In genomic region chr14:64758711-64759554, GRCh38 we compare ENCODE assay signal across 8 cellular contexts. TPM values are rescaled to one million over a fixed set of nuclear protein-coding genes. Genes with fewer than 3 reads are reported as not detected.
DNase-seq lines count a peak whose midpoint lies in the region; ATAC-seq and TF ChIP-seq lines count a peak whose summit lies in the region.

No MANE protein-coding gene starts in this region.

- H3K9me2 ChIP-seq in GM23248 (ENCODE audit: insufficient read depth), result no peaks in the 10 kb centered on the region
- no peaks in the 10 kb centered on the region for H3K9me2 ChIP-seq in SK-N-SH

- no peak; a peak in 1 of 4 replicates for TF ChIP-seq EP300 in SK-N-SH (IDR thresholded peaks at IDR 0.05; ENCODE audit: borderline replicate concordance in 1 of 2, low read depth in 1 of 2, low read length in 1 of 2)

- H3K27ac ChIP-seq in GM23248, result no peak overlapping the region
- peak overlapping the region; percentile 59 to 65 for H3K27ac ChIP-seq in SK-N-SH (ENCODE audit: low read depth in 2 of 2, low read length in 1 of 2)
- peak overlapping the region; percentile 99 for H3K27ac ChIP-seq in foreskin keratinocyte
- H3K27ac ChIP-seq in skeletal muscle tissue (ENCODE audit: low read depth, low read length), result peak overlapping the region; percentile 29

- no peak overlapping the region for H3K9ac ChIP-seq in GM23248
- H3K9ac ChIP-seq in SK-N-SH, result peak overlapping the region; percentile 1; the same call in 1 of the 2 replicates
- H3K9ac ChIP-seq in skeletal muscle tissue (ENCODE audit: low read depth in 1 of 3, low read length in 3 of 3), result peak overlapping the region in 2 of 3 donors; percentile 7 to 58

- TF ChIP-seq CTCF in SK-N-SH (IDR thresholded peaks at IDR 0.05) (no peak), foreskin keratinocyte (conservative IDR thresholded peaks at IDR 0.05) (no peak)

- H3K36me3 ChIP-seq in GM23248 (ENCODE audit: low read depth) (no peaks in the 10 kb centered on the region), SK-N-SH (replicated peaks in 1 of 2; ENCODE audit: control insufficient read depth in 1 of 2, insufficient read depth in 2 of 2, low read length in 1 of 2) (no peaks in the 10 kb centered on the region), skeletal muscle tissue (ENCODE audit: control insufficient read depth in 3 of 3, insufficient read depth in 3 of 3, low read length in 3 of 3) (peaks cover 7 to 22% (median 9%) of the 10 kb centered on the region in 3 donors)

- H2AFZ ChIP-seq in GM23248, result no peak overlapping the region
- H2AFZ ChIP-seq in SK-N-SH (ENCODE audit: low read depth), result no peak overlapping the region

- CTCF ChIA-PET in SK-N-SH (lab: Yijun Ruan, JAX), result interaction anchor here (0.7 to 5.0 kb wide), 16 partner anchors 8 to 132 kb away, joined by 3 to 33 read pairs (median 4); no protein-coding TSS in a partner anchor

- H3K27me3 ChIP-seq in GM23248 (replicated peaks; ENCODE audit: insufficient read depth), result no peaks in the 10 kb centered on the region
- H3K27me3 ChIP-seq in SK-N-SH (ENCODE audit: insufficient read depth), result no peaks in the 10 kb centered on the region
- no peaks in the 10 kb centered on the region for H3K27me3 ChIP-seq in foreskin keratinocyte
- H3K27me3 ChIP-seq in skeletal muscle tissue (ENCODE audit: control insufficient read depth in 3 of 3, insufficient read depth in 3 of 3, low read length in 3 of 3), result no peaks in the 10 kb centered on the region

- POLR2A ChIA-PET in SK-N-SH (lab: Yijun Ruan, JAX), result interaction anchor here (1.0 kb wide), 1 partner anchor 55 kb away, joined by 4 read pairs; the partner anchor contains the start of gene PLEKHG3

- in situ Hi-C loops in GM23248 (cut with MboI), result no loop called here

- H3K4me2 ChIP-seq in GM23248 (ENCODE audit: unreplicated experiment), result peak overlapping the region; percentile 50
- H3K4me2 ChIP-seq in SK-N-SH, result peak overlapping the region; percentile 48

- WGBS in GM23248 (ENCODE audit: low coverage in 1 of 2, low lambda C conversion rate in 2 of 2, missing lambda C conversion rate in 2 of 2), 2 experiments, result 47 to 61% methylated on average over 7 of the region's 7 CpGs
- 63% methylated on average over 5 of the region's 7 CpGs for WGBS in SK-N-SH (ENCODE audit: low lambda C conversion rate)

- H3K4me1 ChIP-seq in GM23248 (ENCODE audit: insufficient read depth) (peaks cover 33% of the 10 kb centered on the region), SK-N-SH (ENCODE audit: control insufficient read depth in 1 of 2, insufficient read depth in 2 of 2, low read depth in 1 of 2, low read length in 1 of 2) (peaks cover 43 to 66% of the 10 kb centered on the region in 2 experiments), foreskin keratinocyte (peaks cover 48% of the 10 kb centered on the region), skeletal muscle tissue (ENCODE audit: control insufficient read depth in 3 of 3, insufficient read depth in 3 of 3, low read length in 3 of 3) (peaks cover 69 to 81% (median 75%) of the 10 kb centered on the region in 3 donors)

- DNase-seq in GM23248, result peak; percentile 90
- peak; percentile 84 for DNase-seq in SK-N-SH
- peak; percentile 88 to 94 for DNase-seq in foreskin keratinocyte
- DNase-seq in NCI-H748 treated with DMSO at 0.1 percent for 48 hours (lab: John Stamatoyannopoulos, UW), result no peak
- DNase-seq in NOMO-1 (lab: John Stamatoyannopoulos, UW; ENCODE audit: unreplicated experiment in 2 of 2), result no peak

- H3F3A ChIP-seq in GM23248 (ENCODE audit: insufficient read depth) (peaks cover 18% of the 10 kb centered on the region), SK-N-SH (replicated peaks; ENCODE audit: insufficient read depth) (peaks cover 4% of the 10 kb centered on the region)

- H3K4me3 ChIP-seq in GM23248 (no peak overlapping the region), SK-N-SH (ENCODE audit: low read depth in 2 of 2, low read length in 1 of 2) (no peak overlapping the region), skeletal muscle tissue (ENCODE audit: low read length in 3 of 3) (no peak overlapping the region)

- ATAC-seq in foreskin keratinocyte, result peak; percentile 52
- no peak for ATAC-seq in HG02970 (IDR thresholded peaks at IDR 0.05; ENCODE audit: low FRiP score, unreplicated experiment)
- ATAC-seq in HG03457 (IDR thresholded peaks at IDR 0.05; ENCODE audit: unreplicated experiment), result no peak

- H4K20me1 ChIP-seq in GM23248 (ENCODE audit: insufficient read depth) (no peaks in the 10 kb centered on the region), SK-N-SH (ENCODE audit: insufficient read depth) (no peaks in the 10 kb centered on the region)

- H3K79me2 ChIP-seq in GM23248 (ENCODE audit: insufficient read depth) (no peaks in the 10 kb centered on the region), SK-N-SH (ENCODE audit: insufficient read depth) (no peaks in the 10 kb centered on the region)

- H3K9me3 ChIP-seq in GM23248 (ENCODE audit: low read depth), result no peaks in the 10 kb centered on the region
- no peaks in the 10 kb centered on the region for H3K9me3 ChIP-seq in SK-N-SH
- H3K9me3 ChIP-seq in skeletal muscle tissue (ENCODE audit: control insufficient read depth in 3 of 3, low read length in 3 of 3), result no peaks in the 10 kb centered on the region

- TF ChIP-seq RAD21 in SK-N-SH (IDR thresholded peaks at IDR 0.05; ENCODE audit: low read length), result 0 out of 2 replicates have a peak, but pooled peaks have one; percentile 5

TF ChIP-seq in SK-N-SH, 30 proteins besides CTCF, POLR2A, EP300 and RAD21 (continues in another document):
- TF ChIP-seq YY1 (IDR thresholded peaks at IDR 0.05; ENCODE audit: low read depth) (no peak), TEAD4 (IDR thresholded peaks at IDR 0.05; ENCODE audit: borderline replicate concordance, insufficient read depth) (peak; percentile 79), PBX3 (IDR thresholded peaks at IDR 0.05) (peak; percentile 18; the same call in 1 of the 2 replicates), GABPA (IDR thresholded peaks at IDR 0.05; ENCODE audit: low read depth) (no peak), POLR2AphosphoS5 (IDR thresholded peaks at IDR 0.05; ENCODE audit: low read depth, low read length) (peak; percentile 34; the same call in 1 of the 2 replicates), NFIC (IDR thresholded peaks at IDR 0.05; ENCODE audit: borderline replicate concordance) (peak; percentile 62), TCF12 (IDR thresholded peaks at IDR 0.05) (peak; percentile 85), RFX5 (IDR thresholded peaks at IDR 0.05; ENCODE audit: low read length) (no peak), REST (IDR thresholded peaks at IDR 0.05; ENCODE audit: low read depth, low read length) (peak; percentile 17; the same call in 1 of the 2 replicates), MAX (IDR thresholded peaks at IDR 0.05; ENCODE audit: low read depth) (peak; percentile 77), NRF1 (IDR thresholded peaks at IDR 0.05; ENCODE audit: low read depth, low read length) (no peak), FOSL2 (IDR thresholded peaks at IDR 0.05; ENCODE audit: borderline replicate concordance, low read depth) (peak; percentile 73; the same call in 1 of the 2 replicates)

RNA-seq across cellular contexts. Expression of gene PLEKHG3, which starts 54.7 kb away (rescaled TPM):
- total RNA-seq in GM23248 (2014; rRNA removed; shearing (Covaris generic)), result 4.6 and 6.9 TPM in 2 replicates
- polyA plus RNA-seq in GM23248 (2016; fragmentation: Nextera tagmentation; extraction: Ambion mirVana) (2.1 and 2.4 TPM in 2 replicates), SK-N-SH (2012; rRNA removed) (4.9 and 5.1 TPM in 2 replicates), foreskin keratinocyte (41.3 and 47.0 TPM in 2 replicates)
- 2.6 and 4.0 TPM in 2 replicates for polyA plus RNA-seq in SK-N-SH (2012; cell fraction: cytosol; rRNA removed)
- polyA plus RNA-seq in SK-N-SH (2012; cell fraction: nucleus; rRNA removed), result 18.3 and 21.2 TPM in 2 replicates
- total RNA-seq in foreskin keratinocyte (84.7 and 99.7 TPM in 2 replicates), skeletal muscle tissue (16.7 TPM)

Comparison
In these comparisons a context has a peak if more than half of its experiments do, and no peak if none do; other contexts are left out.
1. DNase-seq: peak in GM23248 (single experiment), SK-N-SH (single experiment) and foreskin keratinocyte (2 of 2); none in NCI-H748 treated with DMSO at 0.1 percent for 48 hours (single experiment) and NOMO-1 (0 of 2).